21 cellular contexts compared by ENCODE assay signal in the genomic region with DNA sequence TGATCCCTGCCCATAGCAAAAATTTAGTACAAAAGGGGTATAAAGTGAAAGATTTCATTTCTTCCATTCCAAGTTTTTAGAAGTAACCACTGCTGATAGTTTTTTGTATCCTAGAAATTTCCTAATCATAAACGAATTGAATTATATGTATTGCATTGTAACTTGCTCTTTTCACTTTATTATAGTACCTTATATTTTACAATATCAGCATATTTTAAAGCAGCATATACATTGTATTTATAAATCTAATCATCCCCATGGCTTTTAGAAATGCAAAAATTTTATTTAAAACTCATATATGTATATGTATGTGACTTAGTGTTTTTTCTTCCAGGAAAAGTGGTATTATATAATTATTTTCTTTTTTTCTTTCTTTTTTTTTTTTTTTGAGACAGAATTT. TPM values are rescaled to one million over a fixed set of nuclear protein-coding genes. Genes with fewer than 3 reads are reported as not detected.
DNase-seq lines count a peak whose midpoint lies in the region; ATAC-seq, FAIRE-seq and TF ChIP-seq lines count a peak whose summit lies in the region.
"Had no signal": no experiment of that assay in that cellular context is flagged by ENCODE, and none has a peak within 500 bp of the region (broad histone marks: within the 10 kb centered on the region; RNA-seq: fewer than 3 reads in every experiment).

No MANE protein-coding gene starts in this region.

- peak overlapping the region; percentile 21 to 54 for H3K27ac Mint-ChIP-seq in natural killer cell treated with Interleukin-12 subunit alpha and Interleukin-12 subunit beta and Interleukin-15 and Interleukin-18, amount 100 ng/mL, for 72 hours
- peak overlapping the region in 1 of 2 donors; percentile 69 for H3K27ac Mint-ChIP-seq in natural killer cell
- H3K27ac Mint-ChIP-seq: HFFc6 had no signal

- H3K27me3 Mint-ChIP-seq in natural killer cell treated with Interleukin-12 subunit alpha and Interleukin-12 subunit beta and Interleukin-15 and Interleukin-18, amount 100 ng/mL, for 72 hours, result no peaks in the 10 kb centered on the region
- no peaks in the 10 kb centered on the region for H3K27me3 Mint-ChIP-seq in natural killer cell (ENCODE audit: low read depth in 2 of 2)
- H3K27me3 Mint-ChIP-seq: B cell; CD4-positive, alpha-beta memory T cell had no signal

- H3K9me1 ChIP-seq in K562 (ENCODE audit: control insufficient read depth, insufficient read depth, low read length), result no peaks in the 10 kb centered on the region

- no peak for FAIRE-seq in K562 (lab: Jason Lieb, UNC)
- FAIRE-seq: D721Med, GM12892 had no signal

- H3K27ac ChIP-seq in K562 (ENCODE audit: extremely low read depth, low read depth, low read length), result peak overlapping the region; percentile 56; the same call in 2 of the 3 replicates
- H3K27ac ChIP-seq in neutrophil, result peak overlapping the region; percentile 23
- H3K27ac ChIP-seq: C4-2B, HL-60 had no signal

- intact Hi-C loops in natural killer cell (cut with micrococcal nuclease), result no loop called here
- intact Hi-C loops in K562 (cut with micrococcal nuclease), result no loop called here

- 0 out of 2 replicates have a peak, but pooled peaks cover 4% of the 10 kb centered on the region for H4K20me1 ChIP-seq in K562 (replicated peaks; ENCODE audit: control insufficient read depth, insufficient read depth, low read length)

- no peak for TF ChIP-seq CTCF in natural killer cell (IDR thresholded peaks at IDR 0.05)
- TF ChIP-seq CTCF in K562 (IDR thresholded peaks at IDR 0.05 in 2 of 3, conservative IDR thresholded peaks at IDR 0.05 in 1 of 3; ENCODE audit: insufficient read depth in 2 of 3, low read depth in 1 of 3, low read length in 3 of 3), result no peak
- no peak for TF ChIP-seq CTCF in neutrophil (IDR thresholded peaks at IDR 0.05)

- peak overlapping the region in 1 of 2 experiments; percentile 33; a peak in 2 of 4 replicates for H3K9ac ChIP-seq in K562 (ENCODE audit: insufficient read depth in 1 of 2, low read depth in 2 of 2, low read length in 2 of 2)

- no peak overlapping the region for H2AFZ ChIP-seq in K562 (ENCODE audit: low read depth, low read length)

- ATAC-seq in natural killer cell treated with Interleukin-12 subunit alpha and Interleukin-12 subunit beta and Interleukin-15 and Interleukin-18, amount 100 ng/mL, for 72 hours, result no peak
- ATAC-seq in natural killer cell (no peak), K562 (no peak)

- H3K27me3 ChIP-seq in K562 (ENCODE audit: control insufficient read depth in 2 of 2, insufficient read depth in 2 of 2, low read length in 2 of 2) (no peaks in the 10 kb centered on the region), neutrophil (no peaks in the 10 kb centered on the region)

- TF ChIP-seq POLR2A in K562 (conservative IDR thresholded peaks at IDR 0.05), result no peak

- no peak overlapping the region for H3K4me2 ChIP-seq in K562 (ENCODE audit: insufficient read depth, low read length)

- H3K79me2 ChIP-seq in K562 (ENCODE audit: control insufficient read depth, insufficient read depth, low read length), result peaks cover 97% of the 10 kb centered on the region

- H3K4me3 Mint-ChIP-seq in natural killer cell treated with Interleukin-12 subunit alpha and Interleukin-12 subunit beta and Interleukin-15 and Interleukin-18, amount 100 ng/mL, for 72 hours, result no peak overlapping the region
- no peak overlapping the region for H3K4me3 Mint-ChIP-seq in natural killer cell
- H3K4me3 Mint-ChIP-seq: HFFc6 had no signal

- no peak for DNase-seq in natural killer cell treated with Interleukin-12 subunit alpha and Interleukin-12 subunit beta and Interleukin-15 and Interleukin-18, amount 100 ng/mL, for 72 hours (ENCODE audit: low spot score)
- DNase-seq in natural killer cell (no peak), K562 (ENCODE audit: extremely low read depth in 1 of 4, low spot score in 3 of 4) (no peak), NCI-H226 (no peak), SKM-1 treated with dmso at 0.1 percent for 144 hours (lab: John Stamatoyannopoulos, UW; ENCODE audit: unreplicated experiment) (no peak), C1 segment of cervical spinal cord (lab: John Stamatoyannopoulos, UW) (no peak)
- DNase-seq: 8988T; CD4-positive, alpha-beta memory T cell; DMS153; DMS79 treated with DMSO at 0.1 percent for 48 hours; EL; GDM1; HCEC 1CT; HFFc6; KG1 had no signal

- H3K9me3 ChIP-seq in K562 (replicated peaks; ENCODE audit: control insufficient read depth, insufficient read depth, low read depth, low read length), result no peaks in the 10 kb centered on the region
- H3K9me3 ChIP-seq in neutrophil, result no peaks in the 10 kb centered on the region

- H3K4me1 Mint-ChIP-seq in natural killer cell treated with Interleukin-12 subunit alpha and Interleukin-12 subunit beta and Interleukin-15 and Interleukin-18, amount 100 ng/mL, for 72 hours (ENCODE audit: low read depth in 2 of 2), result peaks cover 31 to 40% of the 10 kb centered on the region in 2 donors
- peaks cover 34 to 40% of the 10 kb centered on the region in 2 donors for H3K4me1 Mint-ChIP-seq in natural killer cell

- H3K36me3 ChIP-seq in K562 (ENCODE audit: control insufficient read depth, insufficient read depth, low read length) (peaks cover 5% of the 10 kb centered on the region; the same call in 2 of the 3 replicates), neutrophil (no peaks in the 10 kb centered on the region)

- H3K36me3 Mint-ChIP-seq in natural killer cell treated with Interleukin-12 subunit alpha and Interleukin-12 subunit beta and Interleukin-15 and Interleukin-18, amount 100 ng/mL, for 72 hours, result no peaks in the 10 kb centered on the region
- no peaks in the 10 kb centered on the region for H3K36me3 Mint-ChIP-seq in natural killer cell

- BruUV-seq in K562 (replicated peaks; lab: Mats Ljungman, UMichigan), result no TSS peak

- no peaks in the 10 kb centered on the region for H3K9me3 Mint-ChIP-seq in natural killer cell treated with Interleukin-12 subunit alpha and Interleukin-12 subunit beta and Interleukin-15 and Interleukin-18, amount 100 ng/mL, for 72 hours
- H3K9me3 Mint-ChIP-seq in natural killer cell, result no peaks in the 10 kb centered on the region
- H3K9me3 Mint-ChIP-seq: CD4-positive, alpha-beta memory T cell; HFFc6 had no signal

- in situ Hi-C loops in K562 (cut with MboI), result no loop called here

- TF ChIP-seq RAD21 in K562 (CRISPR knock-in tag; conservative IDR thresholded peaks at IDR 0.05 in 1 of 2, IDR thresholded peaks at IDR 0.05 in 1 of 2), result no peak

- H3K4me3 ChIP-seq in K562, result no peak overlapping the region
- H3K4me3 ChIP-seq in neutrophil (ENCODE audit: low read depth in 1 of 2, low read length in 1 of 2), result no peak overlapping the region

- TF ChIP-seq EP300 in K562 (IDR thresholded peaks at IDR 0.05; ENCODE audit: low read length), result no peak

- CTCF ChIA-PET in K562 (lab: Yijun Ruan, JAX; ENCODE audit: low intra/inter-chr PET ratio), result no interaction called here

- POLR2A ChIA-PET in K562 (lab: Yijun Ruan, JAX), result interaction anchor here (1.0 kb wide), 1 partner anchor 9 kb away, joined by 3 read pairs; no protein-coding TSS in a partner anchor

- 50% methylated on average over 1 of the region's 1 CpG for WGBS in K562 (ENCODE audit: insufficient coverage, low coverage, missing lambda C conversion rate)

- H3K4me1 ChIP-seq in K562 (replicated peaks in 1 of 2; ENCODE audit: control insufficient read depth in 2 of 2, insufficient read depth in 2 of 2, low read length in 2 of 2), result peaks cover 6 to 19% of the 10 kb centered on the region in 2 experiments; a peak in 3 of 5 replicates
- peaks cover 3 to 5% of the 10 kb centered on the region in 2 experiments for H3K4me1 ChIP-seq in neutrophil (ENCODE audit: control insufficient read depth in 1 of 2, insufficient read depth in 1 of 2, low read depth in 1 of 2, low read length in 1 of 2)

TF ChIP-seq in K562, 482 proteins besides CTCF, POLR2A, EP300 and RAD21 (continues in another document):
- TF ChIP-seq MAFG (tag; conservative IDR thresholded peaks at IDR 0.05) (peak; percentile 41; the same call in 1 of the 2 replicates), NKRF (IDR thresholded peaks at IDR 0.05; ENCODE audit: borderline replicate concordance) (no peak), MAFK (IDR thresholded peaks at IDR 0.05; ENCODE audit: low read length) (peak; percentile 13; the same call in 1 of the 2 replicates), C11orf30 (IDR thresholded peaks at IDR 0.05; ENCODE audit: low read depth) (peak; percentile 82)

RNA-seq across cellular contexts. Expression of gene STAG2, which starts 27.7 kb away (rescaled TPM):
- total RNA-seq in natural killer cell treated with Interleukin-12 subunit alpha and Interleukin-12 subunit beta and Interleukin-15 and Interleukin-18, amount 100 ng/mL, for 72 hours, result 10 to 100 TPM; 89.4 to 96.9 TPM
- total RNA-seq in natural killer cell, result 10 to 100 TPM; 91.7 to 97.2 (median 92.4) TPM
- 30.7 and 160 TPM in 2 replicates for total RNA-seq in K562 (2011; cell fraction: chromatin; rRNA removed; ENCODE audit: low replicate concordance)
- total RNA-seq in K562 (2011; cell fraction: nucleolus; rRNA removed), result 13.2 and 20.4 TPM in 2 replicates
- total RNA-seq in K562 (2011; cell fraction: nucleoplasm; rRNA removed), result 39.8 and 40.3 TPM in 2 replicates
- 67.7 and 108 TPM in 2 replicates for total RNA-seq in K562 (2014; rRNA removed)
- total RNA-seq in K562 (2014; rRNA removed; fragmentation: Illumina TruSeq; extraction: Trizol), result 133 and 167 TPM in 2 replicates
- 104 and 110 TPM in 2 replicates for total RNA-seq in K562 (2015; rRNA removed; fragmentation: Illumina TruSeq; extraction: Trizol)
- total RNA-seq in K562 (2021), result 86.3 and 90.1 TPM in 2 replicates
- 67.7 and 95.1 TPM in 2 replicates for polyA plus RNA-seq in K562 (2011; rRNA removed)
- polyA plus RNA-seq in K562 (2011; cell fraction: cytosol; rRNA removed), result 12.8 and 30.4 TPM in 2 replicates
- 19.9 and 29.6 TPM in 2 replicates for polyA plus RNA-seq in K562 (2011; cell fraction: nucleus; rRNA removed)
- 63.3 and 65.9 TPM in 2 replicates for polyA plus RNA-seq in K562 (2012)
- 76.2 and 87.9 TPM in 2 replicates for polyA plus RNA-seq in K562 (2014; fragmentation: Illumina TruSeq; extraction: Trizol)
- 10 to 100 TPM; 40.3 to 60.0 TPM for polyA plus RNA-seq in K562 (2014; fragmentation: Nextera tagmentation; extraction: Ambion mirVana)
- polyA plus RNA-seq in K562 (2014; rRNA removed), result 44.8 and 48.5 TPM in 2 replicates
- 345 and 420 TPM in 2 replicates for polyA minus RNA-seq in K562 (2011; rRNA and poly(A)+ RNA removed)
- polyA minus RNA-seq in K562 (2011; cell fraction: cytosol; rRNA and poly(A)+ RNA removed), result 88.5 and 108 TPM in 2 replicates
- 37.7 and 70.4 TPM in 2 replicates for polyA minus RNA-seq in K562 (2011; cell fraction: nucleus; rRNA and poly(A)+ RNA removed)
